8 cellular contexts compared by ENCODE assay signal in genomic region chr1:228445867-228446584, GRCh38. TPM values are rescaled to one million over a fixed set of nuclear protein-coding genes. Genes with fewer than 3 reads are reported as not detected.
DNase-seq lines count a peak whose midpoint lies in the region; ATAC-seq and TF ChIP-seq lines count a peak whose summit lies in the region.
"Had no signal": no experiment of that assay in that cellular context is flagged by ENCODE, and none has a peak within 500 bp of the region (broad histone marks: within the 10 kb centered on the region; RNA-seq: fewer than 3 reads in every experiment).

No MANE protein-coding gene starts in this region.

- ATAC-seq in GM18505 (IDR thresholded peaks at IDR 0.05; ENCODE audit: unreplicated experiment) (peak; percentile 81), HG03520 (IDR thresholded peaks at IDR 0.05; ENCODE audit: unreplicated experiment) (peak; percentile 60), HG03175 (IDR thresholded peaks at IDR 0.05; ENCODE audit: unreplicated experiment) (no peak)

- peak overlapping the region; percentile 70 for H3K4me3 Mint-ChIP-seq in activated naive CD8-positive, alpha-beta T cell treated with anti-CD3 and anti-CD28 coated beads for 36 hours

- intact Hi-C loops in left ventricle myocardium inferior (cut with micrococcal nuclease) (no loop called here), posterior vena cava (cut with DNase I) (no loop called here)

- H3K9me3 Mint-ChIP-seq in activated naive CD8-positive, alpha-beta T cell treated with anti-CD3 and anti-CD28 coated beads for 36 hours = no peaks in the 10 kb centered on the region

- peak; percentile 40 for DNase-seq in activated naive CD8-positive, alpha-beta T cell treated with anti-CD3 and anti-CD28 coated beads for 36 hours
- DNase-seq in left ventricle myocardium inferior = no peak
- peak; percentile 82 for DNase-seq in posterior vena cava (ENCODE audit: low spot score)
- no peak for DNase-seq in UCSD-AML1 (lab: John Stamatoyannopoulos, UW; ENCODE audit: unreplicated experiment)

- no peak overlapping the region for H3K27ac ChIP-seq in left ventricle myocardium inferior (replicated peaks)
- H3K27ac ChIP-seq: SK-N-MC had no signal

- no peaks in the 10 kb centered on the region for H3K9me3 ChIP-seq in left ventricle myocardium inferior (replicated peaks)

- peaks cover 64% of the 10 kb centered on the region for H3K27me3 ChIP-seq in left ventricle myocardium inferior (ENCODE audit: low read depth)

- H3K4me3 ChIP-seq in left ventricle myocardium inferior = peak overlapping the region; percentile 58
- H3K4me3 ChIP-seq: SK-N-MC had no signal

- peaks cover 13% of the 10 kb centered on the region for H3K4me1 Mint-ChIP-seq in activated naive CD8-positive, alpha-beta T cell treated with anti-CD3 and anti-CD28 coated beads for 36 hours

- H3K36me3 Mint-ChIP-seq in activated naive CD8-positive, alpha-beta T cell treated with anti-CD3 and anti-CD28 coated beads for 36 hours = no peaks in the 10 kb centered on the region

- no peak overlapping the region for H3K27ac Mint-ChIP-seq in activated naive CD8-positive, alpha-beta T cell treated with anti-CD3 and anti-CD28 coated beads for 36 hours

- H3K4me1 ChIP-seq in left ventricle myocardium inferior = peaks cover 14% of the 10 kb centered on the region

- H3K27me3 Mint-ChIP-seq in activated naive CD8-positive, alpha-beta T cell treated with anti-CD3 and anti-CD28 coated beads for 36 hours = peaks cover 56% of the 10 kb centered on the region

- TF ChIP-seq CTCF in left ventricle myocardium inferior (IDR thresholded peaks at IDR 0.05; ENCODE audit: borderline replicate concordance) = no peak

- no peaks in the 10 kb centered on the region for H3K36me3 ChIP-seq in left ventricle myocardium inferior

- TF ChIP-seq POLR2A in GM18505 (IDR thresholded peaks at IDR 0.05; ENCODE audit: borderline replicate concordance, extremely low read depth, insufficient read depth, insufficient read length) = no peak

RNA-seq across cellular contexts. Expression of gene TRIM17, which starts 29.4 kb away (rescaled TPM):
- 1 to 10 TPM; 1.3 to 1.9 TPM for total RNA-seq in activated naive CD8-positive, alpha-beta T cell treated with anti-CD3 and anti-CD28 coated beads for 36 hours
- total RNA-seq in left ventricle myocardium inferior = 0.36 TPM
- 1 to 10 TPM in 1 of 2 donors, under 1 TPM in 1; 0.38 to 1.9 TPM for total RNA-seq in posterior vena cava

RNA-seq across cellular contexts. Expression of gene TRIM11, which starts 39.4 kb away (rescaled TPM):
- total RNA-seq in activated naive CD8-positive, alpha-beta T cell treated with anti-CD3 and anti-CD28 coated beads for 36 hours = 10 to 100 TPM; 32.7 to 36.1 TPM
- total RNA-seq in left ventricle myocardium inferior (6.2 TPM), posterior vena cava (10 to 100 TPM; 12.7 to 13.3 TPM)

RNA-seq across cellular contexts. Expression of gene RNF187, which starts 41.2 kb away (rescaled TPM):
- total RNA-seq in activated naive CD8-positive, alpha-beta T cell treated with anti-CD3 and anti-CD28 coated beads for 36 hours = 100 to 1,000 TPM; 119 to 125 TPM
- 79.5 TPM for total RNA-seq in left ventricle myocardium inferior
- total RNA-seq in posterior vena cava = 10 to 100 TPM; 61.6 to 64.3 TPM

Comparison
In these comparisons a context has a peak if more than half of its experiments do, and no peak if none do; other contexts are left out.
1. DNase-seq: peak in activated naive CD8-positive, alpha-beta T cell treated with anti-CD3 and anti-CD28 coated beads for 36 hours (single experiment) and posterior vena cava (single experiment); none in left ventricle myocardium inferior (single experiment) and UCSD-AML1 (single experiment).